Comparison of ENCODE assay signal across 14 cellular contexts in genomic region chr19:10763399-10763798, GRCh38. TPM values are rescaled to one million over a fixed set of nuclear protein-coding genes. Genes with fewer than 3 reads are reported as not detected.
DNase-seq lines count a peak whose midpoint lies in the region; ATAC-seq, FAIRE-seq and TF ChIP-seq lines count a peak whose summit lies in the region.
"Had no signal": no experiment of that assay in that cellular context is flagged by ENCODE, and none has a peak within 500 bp of the region (broad histone marks: within the 10 kb centered on the region; RNA-seq: fewer than 3 reads in every experiment).

No MANE protein-coding gene starts in this region.

- H3K9me3 Mint-ChIP-seq in activated naive CD8-positive, alpha-beta T cell treated with anti-CD3 and anti-CD28 coated beads for 36 hours = peaks cover 3% of the 10 kb centered on the region
- no peaks in the 10 kb centered on the region for H3K9me3 Mint-ChIP-seq in naive B cell
- no peaks in the 10 kb centered on the region for H3K9me3 Mint-ChIP-seq in type B pancreatic cell

- no peak overlapping the region for H3K4me3 Mint-ChIP-seq in activated naive CD8-positive, alpha-beta T cell treated with anti-CD3 and anti-CD28 coated beads for 36 hours
- peak overlapping the region in 6 of 8 donors; percentile 55 to 81 (median 66) for H3K4me3 Mint-ChIP-seq in naive B cell
- no peak overlapping the region for H3K4me3 Mint-ChIP-seq in type B pancreatic cell

- intact Hi-C loops in left ventricle myocardium superior (cut with micrococcal nuclease) = no loop called here

- no peaks in the 10 kb centered on the region for H3K9me3 ChIP-seq in right atrium auricular region
- H3K9me3 ChIP-seq: BE2C had no signal

- no peak for DNase-seq in right atrium auricular region (ENCODE audit: low spot score)
- DNase-seq in left ventricle myocardium superior = no peak
- no peak for DNase-seq in activated naive CD8-positive, alpha-beta T cell treated with anti-CD3 and anti-CD28 coated beads for 36 hours
- DNase-seq in naive B cell = no peak
- no peak for DNase-seq in type B pancreatic cell (ENCODE audit: extremely low spot score, unreplicated experiment)
- DNase-seq in kidney glomerular epithelial cell (lab: John Stamatoyannopoulos, UW) = no peak
- DNase-seq in NCI-H1417 (lab: John Stamatoyannopoulos, UW) = no peak
- DNase-seq in RCC 7860 (ENCODE audit: low spot score) = no peak
- DNase-seq: BE2C; effector CD4-positive, alpha-beta T cell; GF-D8 had no signal

- no peak for ATAC-seq in left ventricle myocardium superior
- ATAC-seq in naive B cell (ENCODE audit: low read depth in 2 of 2) = no peak
- ATAC-seq: Panc1, sciatic nerve had no signal

- H3K27ac ChIP-seq in right atrium auricular region = peak overlapping the region; percentile 93 to 95

- peaks cover 16% of the 10 kb centered on the region for H3K36me3 ChIP-seq in right atrium auricular region

- H3K4me1 Mint-ChIP-seq in activated naive CD8-positive, alpha-beta T cell treated with anti-CD3 and anti-CD28 coated beads for 36 hours = peaks cover 61% of the 10 kb centered on the region
- H3K4me1 Mint-ChIP-seq in naive B cell (peaks cover 57 to 87% (median 74%) of the 10 kb centered on the region in 3 donors), type B pancreatic cell (ENCODE audit: unreplicated experiment) (peaks cover 16% of the 10 kb centered on the region)

- peak overlapping the region; percentile 39 for H3K27ac Mint-ChIP-seq in activated naive CD8-positive, alpha-beta T cell treated with anti-CD3 and anti-CD28 coated beads for 36 hours
- peak overlapping the region in 5 of 6 donors; percentile 93 to 97 (median 95) for H3K27ac Mint-ChIP-seq in naive B cell
- H3K27ac Mint-ChIP-seq in type B pancreatic cell = peak overlapping the region; percentile 55

- H3K27me3 ChIP-seq in right atrium auricular region = no peaks in the 10 kb centered on the region
- H3K27me3 ChIP-seq: BE2C had no signal

- no peak overlapping the region for H3K4me3 ChIP-seq in right atrium auricular region
- H3K4me3 ChIP-seq: lung had no signal

- no peaks in the 10 kb centered on the region for H3K27me3 Mint-ChIP-seq in activated naive CD8-positive, alpha-beta T cell treated with anti-CD3 and anti-CD28 coated beads for 36 hours
- H3K27me3 Mint-ChIP-seq in naive B cell (no peaks in the 10 kb centered on the region), type B pancreatic cell (no peaks in the 10 kb centered on the region)

- peaks cover 0 to 90% of the 10 kb centered on the region in 2 donors for H3K4me1 ChIP-seq in right atrium auricular region

- peaks cover 43% of the 10 kb centered on the region for H3K36me3 Mint-ChIP-seq in activated naive CD8-positive, alpha-beta T cell treated with anti-CD3 and anti-CD28 coated beads for 36 hours
- H3K36me3 Mint-ChIP-seq in naive B cell (peaks cover 4 to 5% of the 10 kb centered on the region in 2 donors), type B pancreatic cell (peaks cover 10% of the 10 kb centered on the region)

- FAIRE-seq in RCC 7860 (lab: Jason Lieb, UNC) = no peak

- TF ChIP-seq CTCF in right atrium auricular region (IDR thresholded peaks at IDR 0.05) (no peak), type B pancreatic cell (conservative IDR thresholded peaks at IDR 0.05) (no peak)

RNA-seq across cellular contexts. Expression of gene DNM2, which starts 45.5 kb away (rescaled TPM):
- total RNA-seq in right atrium auricular region (100 to 1,000 TPM; 111 to 144 TPM), left ventricle myocardium superior (201 TPM), type B pancreatic cell (ENCODE audit: low replicate concordance) (119 and 123 TPM in 2 replicates)
- 100 to 1,000 TPM; 127 to 133 TPM for total RNA-seq in activated naive CD8-positive, alpha-beta T cell treated with anti-CD3 and anti-CD28 coated beads for 36 hours
- polyA plus RNA-seq in naive B cell (ENCODE audit: low read depth in 6 of 6) = 100 to 1,000 TPM in 1 of 6 donors, 10 to 100 TPM in 5; 53.6 to 111 (median 63.0) TPM

Comparison
In these comparisons a context has a peak if more than half of its experiments do, and no peak if none do; other contexts are left out.
1. H3K27ac Mint-ChIP-seq: peak in every context shown above with its lines; median percentile 95 in naive B cell; 55 in type B pancreatic cell; 39 in activated naive CD8-positive, alpha-beta T cell treated with anti-CD3 and anti-CD28 coated beads for 36 hours.
2. H3K4me3 Mint-ChIP-seq: peak in naive B cell (6 of 8); none in activated naive CD8-positive, alpha-beta T cell treated with anti-CD3 and anti-CD28 coated beads for 36 hours (single experiment) and type B pancreatic cell (single experiment).